1 cellular context compared by ENCODE assay signal in genomic region chr15:55505407-55505806, GRCh38. TPM values are rescaled to one million over a fixed set of nuclear protein-coding genes. Genes with fewer than 3 reads are reported as not detected.
"Had no signal": no experiment of that assay in that cellular context is flagged by ENCODE, and none has a peak within 500 bp of the region (broad histone marks: within the 10 kb centered on the region; RNA-seq: fewer than 3 reads in every experiment).

No MANE protein-coding gene starts in this region.

RNA-seq across cellular contexts. Expression of gene DNAAF4, which starts 2.6 kb away (rescaled TPM):
- total RNA-seq: vagina had no signal
